ENCODE assay signal across 8 cellular contexts in the genomic region with DNA sequence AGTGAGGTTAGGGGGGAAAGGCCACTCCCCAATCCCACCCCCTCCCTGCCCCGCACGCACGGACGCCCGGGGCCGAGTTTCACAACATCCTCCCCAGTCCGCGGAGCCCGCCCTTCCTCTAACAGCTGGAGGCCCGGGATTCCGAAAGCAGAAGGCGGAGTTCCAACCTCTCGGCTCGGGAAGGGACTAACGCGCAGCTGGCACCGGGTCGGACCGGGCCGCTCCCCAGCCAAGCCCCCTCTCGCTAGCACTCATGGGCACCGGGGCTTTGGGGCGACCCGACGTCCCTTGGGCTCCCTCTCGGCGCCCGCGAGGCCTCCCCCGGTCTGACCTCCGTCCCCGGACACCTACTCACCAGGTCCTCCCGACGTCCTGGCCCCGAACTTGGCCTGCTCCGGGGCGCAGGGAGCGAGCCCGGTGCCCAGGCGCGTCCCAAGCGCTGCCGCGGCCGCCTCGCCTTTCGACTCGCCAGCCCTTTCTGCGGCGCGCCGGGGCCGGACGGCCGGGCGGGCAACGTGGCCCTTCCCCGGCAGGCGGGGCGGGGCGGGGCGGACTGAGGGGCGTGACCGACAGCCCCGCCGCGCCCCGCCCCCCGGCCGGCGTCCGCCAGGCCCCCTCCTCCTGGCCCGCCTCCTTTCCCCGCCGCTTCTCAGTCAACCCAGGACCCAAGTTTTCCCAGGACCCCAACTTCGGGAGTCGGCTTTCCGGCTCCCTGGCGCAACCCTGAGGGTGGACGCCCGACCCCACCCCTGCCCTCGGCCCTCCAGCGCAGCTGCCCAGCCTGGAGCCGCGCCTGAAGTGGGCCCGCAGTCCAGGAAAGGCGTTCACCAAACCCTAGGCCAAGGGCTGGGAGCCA. TPM values are rescaled to one million over a fixed set of nuclear protein-coding genes. Genes with fewer than 3 reads are reported as not detected.
DNase-seq lines count a peak whose midpoint lies in the region; ATAC-seq and TF ChIP-seq lines count a peak whose summit lies in the region.

TSS of gene MGAT1 (minus strand) at position 482 of the 856 bp plus-strand sequence. CDS start 9,835 bp downstream, outside the sequence.

- WGBS in esophagus squamous epithelium, 2 donors = 0 to 3% methylated on average over 9 to 21 of the region's 87 CpGs

- ATAC-seq in GM19025 (IDR thresholded peaks at IDR 0.05; ENCODE audit: low read depth, unreplicated experiment) = peak; percentile 48
- peak; percentile 44 for ATAC-seq in HG03342 (IDR thresholded peaks at IDR 0.05; ENCODE audit: unreplicated experiment)
- peak; percentile 62 to 66 for ATAC-seq in activated T-cell treated with anti-CD3 and anti-CD28 coated beads, Interleukin-2, amount 50 U/mL, for 72 hours (replicated peaks in 1 of 2)
- ATAC-seq in naive B cell (ENCODE audit: low read depth in 2 of 2) = peak; percentile 55 to 57
- peak; percentile 78 for ATAC-seq in stimulated activated memory B cell treated with anti-CD40 and anti-IgM and Interleukin-4, amounts not matched to agents 10 μg/mL and 1 μg/mL and 100 μg/mL, for 72 hours

- peak within 1 kb of the TSS; percentile 87 for H3K4me3 ChIP-seq in AG10803 (ENCODE audit: low read length)
- peak within 1 kb of the TSS; percentile 87 to 98 (median 88) for H3K4me3 ChIP-seq in esophagus squamous epithelium

- DNase-seq in AG10803 (ENCODE audit: low read depth) (peak; percentile 88), OCI-M1 (lab: John Stamatoyannopoulos, UW) (peak; percentile 88), esophagus squamous epithelium (lab: John Stamatoyannopoulos, UW) (peak; percentile 56), naive B cell (peak; percentile 71)
- DNase-seq in activated T-cell treated with anti-CD3 and anti-CD28 coated beads, Interleukin-2, amount 50 U/mL, for 72 hours = peak; percentile 87 to 88

- H3K27me3 ChIP-seq in esophagus squamous epithelium = no peaks in the 10 kb centered on the region

- H3K36me3 ChIP-seq in esophagus squamous epithelium = peaks cover 0 to 16% (median 4%) of the 10 kb centered on the region in 3 donors

- intact Hi-C loops in esophagus squamous epithelium (cut with DNase I) = no loop called here

- H3K4me3 Mint-ChIP-seq in activated T-cell treated with anti-CD3 and anti-CD28 coated beads, Interleukin-2, amount 50 U/mL, for 72 hours = peak within 1 kb of the TSS; percentile 63 to 79
- peak within 1 kb of the TSS; percentile 74 to 99 (median 98) for H3K4me3 Mint-ChIP-seq in naive B cell
- H3K4me3 Mint-ChIP-seq in stimulated activated memory B cell treated with anti-CD40 and anti-IgM and Interleukin-4, amounts not matched to agents 10 μg/mL and 1 μg/mL and 100 μg/mL, for 72 hours = peak within 1 kb of the TSS; percentile 77

- no peaks in the 10 kb centered on the region for H3K9me3 ChIP-seq in esophagus squamous epithelium

- TF ChIP-seq CTCF in AG10803 (conservative IDR thresholded peaks at IDR 0.05; ENCODE audit: low read length) (no peak), esophagus squamous epithelium (IDR thresholded peaks at IDR 0.05) (peak in 1 of 6 experiments; percentile 7)

- H3K4me1 Mint-ChIP-seq in activated T-cell treated with anti-CD3 and anti-CD28 coated beads, Interleukin-2, amount 50 U/mL, for 72 hours (ENCODE audit: low read depth) = peaks cover 84% of the 10 kb centered on the region
- H3K4me1 Mint-ChIP-seq in naive B cell = peaks cover 73 to 84% (median 82%) of the 10 kb centered on the region in 3 donors
- peaks cover 84% of the 10 kb centered on the region for H3K4me1 Mint-ChIP-seq in stimulated activated memory B cell treated with anti-CD40 and anti-IgM and Interleukin-4, amounts not matched to agents 10 μg/mL and 1 μg/mL and 100 μg/mL, for 72 hours

- H3K27ac Mint-ChIP-seq in activated T-cell treated with anti-CD3 and anti-CD28 coated beads, Interleukin-2, amount 50 U/mL, for 72 hours = peak within 1 kb of the TSS; percentile 87
- H3K27ac Mint-ChIP-seq in naive B cell = peak within 1 kb of the TSS; percentile 90 to 98 (median 96)
- peak within 1 kb of the TSS; percentile 93 for H3K27ac Mint-ChIP-seq in stimulated activated memory B cell treated with anti-CD40 and anti-IgM and Interleukin-4, amounts not matched to agents 10 μg/mL and 1 μg/mL and 100 μg/mL, for 72 hours

- TF ChIP-seq POLR2A in esophagus squamous epithelium (IDR thresholded peaks at IDR 0.05) = peak in 3 of 4 donors; percentile 43 to 92 (median 81)

- peak within 1 kb of the TSS; percentile 97 to 99 (median 98) for H3K27ac ChIP-seq in esophagus squamous epithelium

- H3K27me3 Mint-ChIP-seq in activated T-cell treated with anti-CD3 and anti-CD28 coated beads, Interleukin-2, amount 50 U/mL, for 72 hours (ENCODE audit: low read depth) = no peaks in the 10 kb centered on the region
- no peaks in the 10 kb centered on the region for H3K27me3 Mint-ChIP-seq in naive B cell
- H3K27me3 Mint-ChIP-seq in stimulated activated memory B cell treated with anti-CD40 and anti-IgM and Interleukin-4, amounts not matched to agents 10 μg/mL and 1 μg/mL and 100 μg/mL, for 72 hours = no peaks in the 10 kb centered on the region

- peaks cover 7 to 11% of the 10 kb centered on the region in 2 donors for H3K36me3 Mint-ChIP-seq in activated T-cell treated with anti-CD3 and anti-CD28 coated beads, Interleukin-2, amount 50 U/mL, for 72 hours (ENCODE audit: insufficient read depth in 2 of 2)
- H3K36me3 Mint-ChIP-seq in naive B cell = peaks cover 0 to 11% of the 10 kb centered on the region in 2 donors
- peaks cover 85% of the 10 kb centered on the region for H3K36me3 Mint-ChIP-seq in stimulated activated memory B cell treated with anti-CD40 and anti-IgM and Interleukin-4, amounts not matched to agents 10 μg/mL and 1 μg/mL and 100 μg/mL, for 72 hours

- peaks cover 75 to 92% (median 84%) of the 10 kb centered on the region in 3 donors for H3K4me1 ChIP-seq in esophagus squamous epithelium

- H3K9me3 Mint-ChIP-seq in activated T-cell treated with anti-CD3 and anti-CD28 coated beads, Interleukin-2, amount 50 U/mL, for 72 hours = no peaks in the 10 kb centered on the region
- peaks cover 0 to 4% (median 0%) of the 10 kb centered on the region in 7 donors for H3K9me3 Mint-ChIP-seq in naive B cell
- H3K9me3 Mint-ChIP-seq in stimulated activated memory B cell treated with anti-CD40 and anti-IgM and Interleukin-4, amounts not matched to agents 10 μg/mL and 1 μg/mL and 100 μg/mL, for 72 hours = no peaks in the 10 kb centered on the region

RNA-seq across cellular contexts. Expression of gene MGAT1, which starts in this region (rescaled TPM):
- total RNA-seq in activated T-cell treated with anti-CD3 and anti-CD28 coated beads, Interleukin-2, amount 50 U/mL, for 72 hours = 100 to 1,000 TPM; 102 to 109 TPM
- total RNA-seq in esophagus squamous epithelium = 100 to 1,000 TPM in 2 of 4 donors, 10 to 100 TPM in 2; 62.6 to 163 (median 111) TPM
- 100 to 1,000 TPM in 2 of 6 donors, 10 to 100 TPM in 4; 71.9 to 121 (median 84.2) TPM for polyA plus RNA-seq in naive B cell (ENCODE audit: low read depth in 6 of 6)

Comparison
In these comparisons a context has a peak if more than half of its experiments do, and no peak if none do; other contexts are left out.
1. Peak in every context shown above with its lines: DNase-seq, ATAC-seq, H3K4me3 ChIP-seq and H3K27ac ChIP-seq.